In the genomic region with DNA sequence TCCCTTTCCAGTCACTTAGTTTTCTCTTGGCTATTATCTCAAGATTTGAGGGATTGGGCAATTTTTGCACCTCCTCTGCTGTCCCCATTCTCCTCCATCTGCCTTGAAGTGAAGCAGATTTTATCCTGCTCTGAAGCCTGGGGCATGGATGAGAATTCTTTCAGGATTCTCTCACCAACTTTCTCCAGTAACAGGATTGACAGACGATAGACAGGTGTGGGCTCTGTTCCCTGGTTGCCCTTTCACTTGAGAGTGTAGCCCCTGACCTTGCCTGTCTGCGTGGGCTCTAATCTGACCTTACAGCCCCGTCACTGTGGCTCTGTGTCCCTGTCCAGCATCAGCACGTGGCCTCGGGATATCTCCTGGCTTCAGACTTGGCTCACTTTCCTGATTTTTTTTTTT, we compare ENCODE assay signal across 15 cellular contexts. TPM values are rescaled to one million over a fixed set of nuclear protein-coding genes. Genes with fewer than 3 reads are reported as not detected.
A peak's percentile ranks its signal among the peaks of the same experiment; 100 is the strongest.
DNase-seq lines count a peak whose midpoint lies in the region; ATAC-seq, FAIRE-seq and TF ChIP-seq lines count a peak whose summit lies in the region.
"Had no signal": no experiment of that assay in that cellular context is flagged by ENCODE, and none has a peak within 500 bp of the region (broad histone marks: within the 10 kb centered on the region; RNA-seq: fewer than 3 reads in every experiment).

No MANE protein-coding gene starts in this region.

- intact Hi-C loops in CD8-positive, alpha-beta T cell (cut with DNase I, micrococcal nuclease): no loop called here
- intact Hi-C loops in IMR-90 (cut with micrococcal nuclease): loop anchor here (10.0 kb wide), 1 partner anchor 489 kb away; no protein-coding TSS in a partner anchor
- intact Hi-C loops in K562 (cut with micrococcal nuclease): no loop called here

- TF ChIP-seq CTCF in CD8-positive, alpha-beta T cell (IDR thresholded peaks at IDR 0.05): no peak
- TF ChIP-seq CTCF in IMR-90 (conservative IDR thresholded peaks at IDR 0.05; ENCODE audit: low read depth, low read length) (no peak), K562 (IDR thresholded peaks at IDR 0.05 in 2 of 3, conservative IDR thresholded peaks at IDR 0.05 in 1 of 3; ENCODE audit: insufficient read depth in 2 of 3, low read depth in 1 of 3, low read length in 3 of 3) (no peak), RWPE1 (conservative IDR thresholded peaks at IDR 0.05; ENCODE audit: low read depth) (no peak)

- BruUV-seq in IMR-90 (replicated peaks; lab: Mats Ljungman, UMichigan): no TSS peak
- no TSS peak for BruUV-seq in K562 (replicated peaks; lab: Mats Ljungman, UMichigan)

- H3K23ac ChIP-seq in IMR-90 (ENCODE audit: low read depth, low read length): no peak overlapping the region

- TF ChIP-seq RAD21 in IMR-90 (IDR thresholded peaks at IDR 0.05; ENCODE audit: low read length) (no peak), K562 (CRISPR knock-in tag; conservative IDR thresholded peaks at IDR 0.05 in 1 of 2, IDR thresholded peaks at IDR 0.05 in 1 of 2) (no peak)

- H4K5ac ChIP-seq in IMR-90 (ENCODE audit: low read depth, low read length): no peak overlapping the region

- H3K27me3 ChIP-seq in CD8-positive, alpha-beta T cell (ENCODE audit: insufficient read depth, low read length): no peaks in the 10 kb centered on the region
- H3K27me3 ChIP-seq in IMR-90 (ENCODE audit: control insufficient read depth, insufficient read depth, low read length): no peaks in the 10 kb centered on the region
- H3K27me3 ChIP-seq in K562 (ENCODE audit: control insufficient read depth in 2 of 2, insufficient read depth in 2 of 2, low read length in 2 of 2): no peaks in the 10 kb centered on the region

- no peak overlapping the region for H3K27ac ChIP-seq in CD8-positive, alpha-beta T cell (ENCODE audit: low read depth, low read length)
- H3K27ac ChIP-seq in IMR-90 (ENCODE audit: insufficient read depth, low read length) (no peak overlapping the region), K562 (ENCODE audit: extremely low read depth, low read depth, low read length) (no peak overlapping the region), RWPE1 (no peak overlapping the region)

- H3K9me1 ChIP-seq in IMR-90 (ENCODE audit: insufficient read depth, low read length) (peaks cover 14% of the 10 kb centered on the region), K562 (ENCODE audit: control insufficient read depth, insufficient read depth, low read length) (peaks cover 6% of the 10 kb centered on the region)

- CTCF ChIA-PET in CD8-positive, alpha-beta T cell (lab: Charles Lee): interaction anchor here (1.3 kb wide), 1 partner anchor 60 kb away, joined by 3 read pairs; no protein-coding TSS in a partner anchor
- CTCF ChIA-PET in IMR-90 (lab: Yijun Ruan, JAX): no interaction called here
- CTCF ChIA-PET in K562 (lab: Yijun Ruan, JAX; ENCODE audit: low intra/inter-chr PET ratio): interaction anchor here (0.6 to 0.7 kb wide), 2 partner anchors 579 to 1492 kb away, joined by 3 read pairs; no protein-coding TSS in a partner anchor
- CTCF ChIA-PET in RWPE1 (lab: Yijun Ruan, JAX): interaction anchor here (0.6 kb wide), 1 partner anchor 183 kb away, joined by 6 read pairs; no protein-coding TSS in a partner anchor

- no peak overlapping the region for H2BK5ac ChIP-seq in IMR-90 (ENCODE audit: low read depth, low read length, poor library complexity, severe bottlenecking)

- in situ Hi-C loops in IMR-90 (cut with MboI; ENCODE audit: low sequenced_read_pairs) (no loop called here), K562 (cut with MboI) (no loop called here)

- H2BK120ac ChIP-seq in IMR-90 (ENCODE audit: low read depth, low read length): no peak overlapping the region

- ATAC-seq in CD8-positive, alpha-beta T cell: no peak
- ATAC-seq in IMR-90 (ENCODE audit: low read depth): no peak
- peak; percentile 59 for ATAC-seq in K562

- no peak overlapping the region for H4K8ac ChIP-seq in IMR-90 (ENCODE audit: low read depth in 2 of 2, low read length in 2 of 2)

- no peak overlapping the region for H3K4me2 ChIP-seq in IMR-90 (ENCODE audit: low read depth, low read length)
- no peak overlapping the region for H3K4me2 ChIP-seq in K562 (ENCODE audit: insufficient read depth, low read length)

- no peak overlapping the region for H2AFZ ChIP-seq in IMR-90 (replicated peaks; ENCODE audit: low read length, poor library complexity)
- no peak overlapping the region for H2AFZ ChIP-seq in K562 (ENCODE audit: low read depth, low read length)

- H3K9ac ChIP-seq in IMR-90 (ENCODE audit: low read depth, low read length) (no peak overlapping the region), K562 (ENCODE audit: insufficient read depth in 1 of 2, low read depth in 2 of 2, low read length in 2 of 2) (peak overlapping the region in 1 of 2 experiments; percentile 38; a peak in 2 of 4 replicates)

- H3K4me3 Mint-ChIP-seq in CD8-positive, alpha-beta T cell: no peak overlapping the region
- H3K4me3 Mint-ChIP-seq: WTC11 had no signal

- dilution Hi-C loops in IMR-90 (cut with HindIII; ENCODE audit: low sequenced_read_pairs, unreplicated experiment): no loop called here

- FAIRE-seq in K562 (lab: Jason Lieb, UNC): no peak

- TF ChIP-seq EP300 in K562 (IDR thresholded peaks at IDR 0.05; ENCODE audit: low read length): no peak

- POLR2A ChIA-PET in CD8-positive, alpha-beta T cell (lab: Charles Lee): no interaction called here
- POLR2A ChIA-PET in IMR-90 (lab: Charles Lee; ENCODE audit: unreplicated experiment): no interaction called here
- POLR2A ChIA-PET in K562 (lab: Yijun Ruan, JAX): interaction anchor here (0.6 kb wide), 1 partner anchor 582 kb away, joined by 3 read pairs; no protein-coding TSS in a partner anchor
- POLR2A ChIA-PET in RWPE1 (lab: Yijun Ruan, JAX; ENCODE audit: low non-redundant PET): interaction anchor here (0.7 kb wide), 1 partner anchor 492 kb away, joined by 9 read pairs; no protein-coding TSS in a partner anchor

- H3K27me3 Mint-ChIP-seq in CD8-positive, alpha-beta T cell (ENCODE audit: low read depth): no peaks in the 10 kb centered on the region

- no peak overlapping the region for H3K4ac ChIP-seq in IMR-90 (ENCODE audit: low read depth, low read length)

- H3K9me3 Mint-ChIP-seq in CD8-positive, alpha-beta T cell: peaks cover 9% of the 10 kb centered on the region
- H3K9me3 Mint-ChIP-seq: WTC11 had no signal

- H3K4me1 ChIP-seq in CD8-positive, alpha-beta T cell (ENCODE audit: insufficient read depth, low read length): peaks cover 26% of the 10 kb centered on the region
- H3K4me1 ChIP-seq in IMR-90 (ENCODE audit: control insufficient read depth, insufficient read depth, low read length) (peaks cover 6% of the 10 kb centered on the region; the same call in 1 of the 2 replicates), K562 (replicated peaks in 1 of 2; ENCODE audit: control insufficient read depth in 2 of 2, insufficient read depth in 2 of 2, low read length in 2 of 2) (peaks cover 12% of the 10 kb centered on the region in 2 experiments; a peak in 4 of 5 replicates)

- H2BK15ac ChIP-seq in IMR-90 (ENCODE audit: low read depth, low read length): no peak overlapping the region

- H3K36me3 Mint-ChIP-seq in CD8-positive, alpha-beta T cell: peaks cover 9% of the 10 kb centered on the region

- peak overlapping the region; percentile 47 for H3K27ac Mint-ChIP-seq in CD8-positive, alpha-beta T cell
- H3K27ac Mint-ChIP-seq: activated T-helper 2 cell treated with anti-CD3 and anti-CD28 coated beads, Interferon-gamma antibody, Interleukin-2, Interleukin-4, amounts not matched to agents 10 μg/mL and 5 μg/mL and 100 μg/mL, durations not matched to agents 14 hours and 24 hours and 36 hours had no signal

- peaks cover 99% of the 10 kb centered on the region for H3K79me2 ChIP-seq in K562 (ENCODE audit: control insufficient read depth, insufficient read depth, low read length)

- DNase-seq in CD8-positive, alpha-beta T cell: no peak
- no peak for DNase-seq in IMR-90
- DNase-seq in K562 (ENCODE audit: extremely low read depth in 1 of 4, low spot score in 3 of 4): peak in 1 of 4 experiments; percentile 35
- DNase-seq in myocyte (ENCODE audit: low read depth): peak; percentile 57
- DNase-seq in hypothalamus (lab: John Stamatoyannopoulos, UW): no peak
- DNase-seq in activated CD4-positive, alpha-beta T cell treated with anti-CD3 and anti-CD28 coated beads for 1 hour: no peak
- DNase-seq in RWPE1 (ENCODE audit: low spot score): no peak
- DNase-seq: AML-193; effector memory CD4-positive, alpha-beta T cell; head of caudate nucleus; Karpas-422; NCI-H2171; NCI-H774 had no signal

- no peak overlapping the region for H3K56ac ChIP-seq in IMR-90 (ENCODE audit: extremely low read depth, insufficient read depth, low read length)

- H3K36me3 ChIP-seq in CD8-positive, alpha-beta T cell (ENCODE audit: insufficient read depth, low read length): no peaks in the 10 kb centered on the region
- H3K36me3 ChIP-seq in IMR-90 (ENCODE audit: control insufficient read depth, insufficient read depth, low read length) (no peaks in the 10 kb centered on the region), K562 (ENCODE audit: control insufficient read depth, insufficient read depth, low read length) (0 out of 3 replicates have a peak, but pooled peaks cover 2% of the 10 kb centered on the region)

- H3K14ac ChIP-seq in IMR-90 (replicated peaks; ENCODE audit: low read depth, low read length): no peak overlapping the region

- no peak overlapping the region for H4K91ac ChIP-seq in IMR-90 (ENCODE audit: insufficient read depth, low read depth, low read length)

- H2BK20ac ChIP-seq in IMR-90 (ENCODE audit: low read depth, low read length): no peak overlapping the region

- 0 out of 2 replicates have a peak overlapping the region, but pooled peaks have one; percentile 21 for H2AK5ac ChIP-seq in IMR-90 (ENCODE audit: low read depth, low read length)

- H4K20me1 ChIP-seq in IMR-90 (ENCODE audit: insufficient read depth, low read length): peaks cover 73% of the 10 kb centered on the region
- H4K20me1 ChIP-seq in K562 (replicated peaks; ENCODE audit: control insufficient read depth, insufficient read depth, low read length): peaks cover 32% of the 10 kb centered on the region

- peaks cover 17 to 78% of the 10 kb centered on the region in 2 experiments for H3K79me1 ChIP-seq in IMR-90 (ENCODE audit: low read depth in 1 of 2, low read length in 2 of 2)

- H3K4me3 ChIP-seq in CD8-positive, alpha-beta T cell (ENCODE audit: low read depth, low read length): no peak overlapping the region
- H3K4me3 ChIP-seq in IMR-90 (ENCODE audit: insufficient read depth, low read depth, low read length) (no peak overlapping the region), K562 (no peak overlapping the region)

- H3K9me3 ChIP-seq in CD8-positive, alpha-beta T cell (ENCODE audit: low read length): no peaks in the 10 kb centered on the region
- peaks cover 3% of the 10 kb centered on the region; the same call in 1 of the 2 replicates for H3K9me3 ChIP-seq in IMR-90 (ENCODE audit: control insufficient read depth, insufficient read depth, low read length)
- no peaks in the 10 kb centered on the region for H3K9me3 ChIP-seq in K562 (replicated peaks; ENCODE audit: control insufficient read depth, insufficient read depth, low read depth, low read length)

- WGBS in IMR-90 (ENCODE audit: extremely low coverage in 2 of 2, insufficient read length in 1 of 2), 2 experiments: no CpG with 5 or more reads among the region's 5 CpGs
- WGBS in K562 (ENCODE audit: insufficient coverage, low coverage, missing lambda C conversion rate): 14% methylated on average over 5 of the region's 5 CpGs

- TF ChIP-seq POLR2A in IMR-90 (IDR thresholded peaks at IDR 0.05; ENCODE audit: low read depth, low read length): no peak
- TF ChIP-seq POLR2A in K562 (conservative IDR thresholded peaks at IDR 0.05): no peak

- no peak overlapping the region for H2AK9ac ChIP-seq in IMR-90 (replicated peaks; ENCODE audit: low read depth, low read length, poor library complexity)

- H3K4me1 Mint-ChIP-seq in CD8-positive, alpha-beta T cell (ENCODE audit: low read depth): peaks cover 81% of the 10 kb centered on the region

- H3K18ac ChIP-seq in IMR-90 (ENCODE audit: low read depth, low read length): no peak overlapping the region

RNA-seq across cellular contexts. Expression of a gene that starts 27.1 kb away (rescaled TPM):
- 10 to 100 TPM; 35.9 to 36.3 TPM for total RNA-seq in CD8-positive, alpha-beta T cell
- total RNA-seq in IMR-90 (2012; rRNA removed): 72.2 and 92.1 TPM in 2 replicates
- polyA plus RNA-seq in IMR-90 (2012; rRNA removed): 14.2 and 15.3 TPM in 2 replicates
- polyA plus RNA-seq in IMR-90 (2012; cell fraction: cytosol; rRNA removed): 8.3 and 11.6 TPM in 2 replicates
- polyA plus RNA-seq in IMR-90 (2012; cell fraction: nucleus; rRNA removed; ENCODE audit: low replicate concordance): 6.4 and 14.9 TPM in 2 replicates
- 97.4 and 107 TPM in 2 replicates for total RNA-seq in K562 (2011; cell fraction: chromatin; rRNA removed; ENCODE audit: low replicate concordance)
- total RNA-seq in K562 (2011; cell fraction: nucleolus; rRNA removed): 24.0 and 27.2 TPM in 2 replicates
- total RNA-seq in K562 (2011; cell fraction: nucleoplasm; rRNA removed): 47.5 and 53.3 TPM in 2 replicates
- 28.2 and 29.1 TPM in 2 replicates for total RNA-seq in K562 (2014; rRNA removed)
- total RNA-seq in K562 (2014; rRNA removed; fragmentation: Illumina TruSeq; extraction: Trizol): 40.8 and 49.6 TPM in 2 replicates
- total RNA-seq in K562 (2015; rRNA removed; fragmentation: Illumina TruSeq; extraction: Trizol): 40.1 and 43.3 TPM in 2 replicates
- 42.3 and 44.8 TPM in 2 replicates for total RNA-seq in K562 (2021)
- 45.2 and 45.8 TPM in 2 replicates for polyA plus RNA-seq in K562 (2011; rRNA removed)
- 17.9 and 27.1 TPM in 2 replicates for polyA plus RNA-seq in K562 (2011; cell fraction: cytosol; rRNA removed)
- 32.7 and 41.9 TPM in 2 replicates for polyA plus RNA-seq in K562 (2011; cell fraction: nucleus; rRNA removed)
- 19.0 and 20.5 TPM in 2 replicates for polyA plus RNA-seq in K562 (2012)
- 39.0 and 42.1 TPM in 2 replicates for polyA plus RNA-seq in K562 (2014; fragmentation: Illumina TruSeq; extraction: Trizol)
- 1 to 10 TPM; 8.1 to 8.9 TPM for polyA plus RNA-seq in K562 (2014; fragmentation: Nextera tagmentation; extraction: Ambion mirVana)
- 21.9 and 23.0 TPM in 2 replicates for polyA plus RNA-seq in K562 (2014; rRNA removed)
- 137 and 190 TPM in 2 replicates for polyA minus RNA-seq in K562 (2011; rRNA and poly(A)+ RNA removed)
- polyA minus RNA-seq in K562 (2011; cell fraction: cytosol; rRNA and poly(A)+ RNA removed): 45.0 and 56.9 TPM in 2 replicates
- 19.1 and 40.3 TPM in 2 replicates for polyA minus RNA-seq in K562 (2011; cell fraction: nucleus; rRNA and poly(A)+ RNA removed)
- total RNA-seq in myocyte: 20.3 and 23.6 TPM in 2 replicates
- 17.2 TPM for polyA plus RNA-seq in myocyte (2012)

Comparison
In these comparisons a context has a peak if more than half of its experiments do, and no peak if none do; other contexts are left out.
1. POLR2A ChIA-PET loops: an anchor here in K562 (0.6 kb wide) and RWPE1 (0.7 kb wide); none called in CD8-positive, alpha-beta T cell and IMR-90.